20 cellular contexts compared by ENCODE assay signal in the genomic region with DNA sequence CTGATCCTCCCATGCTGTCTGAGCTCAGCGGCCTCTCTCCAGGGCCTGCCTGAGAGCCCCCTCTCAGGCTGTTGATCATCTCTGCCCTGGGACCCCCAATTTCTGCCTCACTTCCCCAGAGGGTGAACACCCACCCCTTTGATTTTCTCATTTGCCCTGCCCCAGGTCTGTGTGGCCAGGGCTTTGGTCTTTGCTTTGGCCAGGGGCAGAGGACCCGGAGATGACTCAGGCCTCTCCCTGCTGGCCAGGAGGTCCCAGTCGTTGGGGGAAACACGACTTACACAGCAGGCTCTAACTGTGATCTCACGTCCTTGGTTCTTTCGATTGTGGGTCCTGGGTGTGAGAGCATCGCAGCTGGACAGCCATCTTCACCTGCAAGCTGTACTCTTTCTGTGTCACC. TPM values are rescaled to one million over a fixed set of nuclear protein-coding genes. Genes with fewer than 3 reads are reported as not detected.
DNase-seq lines count a peak whose midpoint lies in the region; ATAC-seq and TF ChIP-seq lines count a peak whose summit lies in the region.
"Had no signal": no experiment of that assay in that cellular context is flagged by ENCODE, and none has a peak within 500 bp of the region (broad histone marks: within the 10 kb centered on the region; RNA-seq: fewer than 3 reads in every experiment).

No MANE protein-coding gene starts in this region.

- no peaks in the 10 kb centered on the region for H3K36me3 ChIP-seq in right atrium auricular region
- H3K36me3 ChIP-seq in brain microvascular endothelial cell (replicated peaks), result no peaks in the 10 kb centered on the region
- H3K36me3 ChIP-seq: left ventricle myocardium inferior, right lobe of liver, SJCRH30 had no signal

- in situ Hi-C loops in brain microvascular endothelial cell (cut with HindIII; ENCODE audit: low pct_ligation_motif_present, low sequenced_read_pairs), result no loop called here

- intact Hi-C loops in right cardiac atrium (cut with DNase I), result loop anchor here in 2 of 4 donors (5.0 to 10.0 kb wide), 2 partner anchors 179 to 182 kb away; no protein-coding TSS in a partner anchor

- peak overlapping the region; percentile 79 to 82 (median 80) for H3K4me3 Mint-ChIP-seq in nephron

- no peaks in the 10 kb centered on the region for H3K36me3 Mint-ChIP-seq in nephron (ENCODE audit: low read depth)
- H3K36me3 Mint-ChIP-seq: activated CD4-positive, alpha-beta memory T cell treated with anti-CD3 and anti-CD28 coated beads for 36 hours had no signal

- 69% methylated on average over 7 of the region's 7 CpGs for WGBS in right cardiac atrium

- H3K4me1 Mint-ChIP-seq in nephron, result peaks cover 19% of the 10 kb centered on the region

- H3K27me3 ChIP-seq in right cardiac atrium (ENCODE audit: control insufficient read depth, insufficient read depth) (no peaks in the 10 kb centered on the region), right atrium auricular region (peaks cover 0 to 6% of the 10 kb centered on the region in 2 donors), brain microvascular endothelial cell (replicated peaks) (no peaks in the 10 kb centered on the region)
- H3K27me3 ChIP-seq: SJCRH30 had no signal

- peak in 2 of 3 donors; percentile 52 to 58 for DNase-seq in right cardiac atrium
- no peak for DNase-seq in right atrium auricular region (ENCODE audit: low spot score)
- DNase-seq in brain microvascular endothelial cell, result peak; percentile 47
- no peak for DNase-seq in effector CD8-positive, alpha-beta T cell (lab: John Stamatoyannopoulos, UW)
- no peak for DNase-seq in Kasumi-1 (lab: John Stamatoyannopoulos, UW)
- DNase-seq in NCI-H526 treated with DMSO at 0.1 percent for 48 hours (lab: John Stamatoyannopoulos, UW), result no peak
- DNase-seq: activated CD4-positive, alpha-beta memory T cell treated with anti-CD3 and anti-CD28 coated beads for 36 hours; GF-D8; left ventricle myocardium inferior; NCI-H2081 treated with DMSO at 0.1 percent for 48 hours; NCI-H524; OCI-M1; SJCRH30; stimulated activated CD4-positive, alpha-beta T cell treated with anti-CD3 and anti-CD28 coated beads, Interleukin-4, amount 100 ng/mL, for 1 hour; stimulated activated CD8-positive, alpha-beta memory T cell treated with anti-CD3 and anti-CD28 coated beads, Interleukin-4, amount 100 ng/mL, for 48 hours had no signal

- H3K27me3 Mint-ChIP-seq in nephron (ENCODE audit: low read depth), result peaks cover 69% of the 10 kb centered on the region

- no peak overlapping the region for H3K27ac Mint-ChIP-seq in nephron
- H3K27ac Mint-ChIP-seq: activated CD4-positive, alpha-beta memory T cell treated with anti-CD3 and anti-CD28 coated beads for 36 hours had no signal

- no peaks in the 10 kb centered on the region for H3K4me1 ChIP-seq in right cardiac atrium (ENCODE audit: control insufficient read depth, insufficient read depth, low read length)
- H3K4me1 ChIP-seq in right atrium auricular region, result peaks cover 0 to 27% of the 10 kb centered on the region in 2 donors
- H3K4me1 ChIP-seq: SJCRH30 had no signal

- H3K9me3 ChIP-seq in right cardiac atrium (ENCODE audit: control insufficient read depth, low read length) (no peaks in the 10 kb centered on the region), right atrium auricular region (no peaks in the 10 kb centered on the region)
- H3K9me3 ChIP-seq: body of pancreas, left ventricle myocardium inferior, right lobe of liver, SJCRH30 had no signal

- no peak for TF ChIP-seq CTCF in right atrium auricular region (IDR thresholded peaks at IDR 0.05)
- no peak for TF ChIP-seq CTCF in brain microvascular endothelial cell (IDR thresholded peaks at IDR 0.05; ENCODE audit: low read depth, low read length, missing control alignments)
- no peak for TF ChIP-seq CTCF in nephron (IDR thresholded peaks at IDR 0.05; ENCODE audit: unreplicated experiment in 3 of 3)

- no peaks in the 10 kb centered on the region for H3K9me3 Mint-ChIP-seq in nephron
- H3K9me3 Mint-ChIP-seq: activated CD4-positive, alpha-beta memory T cell treated with anti-CD3 and anti-CD28 coated beads for 36 hours had no signal

- ATAC-seq in right cardiac atrium (peak in 1 of 2 donors; percentile 44), SK-N-SH treated with all-trans-retinoic acid at 6 μM for 48 hours (no peak)
- ATAC-seq: body of pancreas, HepG2 had no signal

- H3K4me3 ChIP-seq in right cardiac atrium (ENCODE audit: low read length) (no peak overlapping the region), right atrium auricular region (no peak overlapping the region), brain microvascular endothelial cell (ENCODE audit: low read depth, low read length) (no peak overlapping the region)
- H3K4me3 ChIP-seq: body of pancreas, right lobe of liver, SJCRH30 had no signal

- no peak overlapping the region for H3K27ac ChIP-seq in right cardiac atrium (ENCODE audit: low read length)
- peak overlapping the region in 1 of 2 donors; percentile 55 for H3K27ac ChIP-seq in right atrium auricular region
- no peak overlapping the region for H3K27ac ChIP-seq in brain microvascular endothelial cell
- H3K27ac ChIP-seq: right lobe of liver, SJCRH30 had no signal

TF ChIP-seq in SK-N-SH treated with all-trans-retinoic acid at 6 μM for 48 hours, 23 proteins besides CTCF, POLR2A, EP300 and RAD21:
- TF ChIP-seq, protein P1, sequence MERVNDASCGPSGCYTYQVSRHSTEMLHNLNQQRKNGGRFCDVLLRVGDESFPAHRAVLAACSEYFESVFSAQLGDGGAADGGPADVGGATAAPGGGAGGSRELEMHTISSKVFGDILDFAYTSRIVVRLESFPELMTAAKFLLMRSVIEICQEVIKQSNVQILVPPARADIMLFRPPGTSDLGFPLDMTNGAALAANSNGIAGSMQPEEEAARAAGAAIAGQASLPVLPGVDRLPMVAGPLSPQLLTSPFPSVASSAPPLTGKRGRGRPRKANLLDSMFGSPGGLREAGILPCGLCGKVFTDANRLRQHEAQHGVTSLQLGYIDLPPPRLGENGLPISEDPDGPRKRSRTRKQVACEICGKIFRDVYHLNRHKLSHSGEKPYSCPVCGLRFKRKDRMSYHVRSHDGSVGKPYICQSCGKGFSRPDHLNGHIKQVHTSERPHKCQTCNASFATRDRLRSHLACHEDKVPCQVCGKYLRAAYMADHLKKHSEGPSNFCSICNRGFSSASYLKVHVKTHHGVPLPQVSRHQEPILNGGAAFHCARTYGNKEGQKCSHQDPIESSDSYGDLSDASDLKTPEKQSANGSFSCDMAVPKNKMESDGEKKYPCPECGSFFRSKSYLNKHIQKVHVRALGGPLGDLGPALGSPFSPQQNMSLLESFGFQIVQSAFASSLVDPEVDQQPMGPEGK (CRISPR knock-in tag; IDR thresholded peaks at IDR 0.05; ENCODE audit: borderline replicate concordance), result no peak
- no peak for TF ChIP-seq CSDC2 (CRISPR knock-in tag; IDR thresholded peaks at IDR 0.05)

RNA-seq across cellular contexts. Expression of a gene that starts 1.1 kb away (rescaled TPM):
- total RNA-seq in right cardiac atrium, result 10 to 100 TPM; 11.9 to 23.2 (median 18.0) TPM
- polyA plus RNA-seq in right cardiac atrium, result 7.0 TPM
- 10 to 100 TPM; 13.6 to 13.7 TPM for total RNA-seq in right atrium auricular region
- total RNA-seq: activated CD4-positive, alpha-beta memory T cell treated with anti-CD3 and anti-CD28 coated beads for 36 hours; SJCRH30 had no signal

Comparison
In these comparisons a context has a peak if more than half of its experiments do, and no peak if none do; other contexts are left out.
1. DNase-seq: peak in right cardiac atrium (2 of 3) and brain microvascular endothelial cell (single experiment); none in right atrium auricular region (single experiment), effector CD8-positive, alpha-beta T cell (single experiment), Kasumi-1 (0 of 2) and NCI-H526 treated with DMSO at 0.1 percent for 48 hours (single experiment).